In genomic region chr4:109185951-109186350, GRCh38 we compare ENCODE assay signal across 1 cellular context.
TF ChIP-seq lines count a peak whose summit lies in the region.

No MANE protein-coding gene starts in this region.

TF ChIP-seq in WTC11, 78 proteins besides CTCF, POLR2A, EP300 and RAD21 (continued from another document):
- TF ChIP-seq USF2 (CRISPR knock-in tag; IDR thresholded peaks at IDR 0.05), result peak; percentile 65; the same call in 1 of the 2 replicates
